Comparison of ENCODE assay signal across 1 cellular context in genomic region chr7:129225206-129225930, GRCh38.
A peak's percentile ranks its signal among the peaks of the same experiment; 100 is the strongest.
TF ChIP-seq lines count a peak whose summit lies in the region.

No MANE protein-coding gene starts in this region.

TF ChIP-seq in K562, 482 proteins besides CTCF, POLR2A, EP300 and RAD21 (continued from another document):
- TF ChIP-seq, protein P1, sequence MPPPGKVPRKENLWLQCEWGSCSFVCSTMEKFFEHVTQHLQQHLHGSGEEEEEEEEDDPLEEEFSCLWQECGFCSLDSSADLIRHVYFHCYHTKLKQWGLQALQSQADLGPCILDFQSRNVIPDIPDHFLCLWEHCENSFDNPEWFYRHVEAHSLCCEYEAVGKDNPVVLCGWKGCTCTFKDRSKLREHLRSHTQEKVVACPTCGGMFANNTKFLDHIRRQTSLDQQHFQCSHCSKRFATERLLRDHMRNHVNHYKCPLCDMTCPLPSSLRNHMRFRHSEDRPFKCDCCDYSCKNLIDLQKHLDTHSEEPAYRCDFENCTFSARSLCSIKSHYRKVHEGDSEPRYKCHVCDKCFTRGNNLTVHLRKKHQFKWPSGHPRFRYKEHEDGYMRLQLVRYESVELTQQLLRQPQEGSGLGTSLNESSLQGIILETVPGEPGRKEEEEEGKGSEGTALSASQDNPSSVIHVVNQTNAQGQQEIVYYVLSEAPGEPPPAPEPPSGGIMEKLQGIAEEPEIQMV (tag; conservative IDR thresholded peaks at IDR 0.05; ENCODE audit: low read depth): no peak
- TF ChIP-seq CTBP1 (IDR thresholded peaks at IDR 0.05; ENCODE audit: borderline replicate concordance) (no peak; the same call in 1 of the 2 replicates), RFX7 (CRISPR knock-in tag; IDR thresholded peaks at IDR 0.05) (no peak), SP2 (IDR thresholded peaks at IDR 0.05; ENCODE audit: extremely low read depth, low read depth, low read length, poor library complexity, severe bottlenecking) (no peak), ZC3H8 (IDR thresholded peaks at IDR 0.05) (no peak), KDM2B (CRISPR knock-in tag; IDR thresholded peaks at IDR 0.05) (no peak), ZNF76 (CRISPR knock-in tag; IDR thresholded peaks at IDR 0.05; ENCODE audit: borderline replicate concordance) (no peak), HNRNPUL1 (IDR thresholded peaks at IDR 0.05; ENCODE audit: low read length) (no peak), USF1 (CRISPR knock-in tag; IDR thresholded peaks at IDR 0.05) (no peak), OTX1 (CRISPR knock-in tag; IDR thresholded peaks at IDR 0.05) (no peak), SAP30 (IDR thresholded peaks at IDR 0.05; ENCODE audit: borderline replicate concordance, insufficient read depth, low read depth, low read length, poor library complexity, severe bottlenecking) (peak; percentile 95), ZHX1 (conservative IDR thresholded peaks at IDR 0.05; ENCODE audit: low read length) (no peak), SPI1 (IDR thresholded peaks at IDR 0.05; ENCODE audit: borderline replicate concordance, low read depth, low read length) (0 out of 2 replicates have a peak, but pooled peaks have one; percentile 15), SIN3A (IDR thresholded peaks at IDR 0.05; ENCODE audit: borderline replicate concordance in 2 of 2, control insufficient read depth in 1 of 2, low read depth in 2 of 2, low read length in 2 of 2) (0 out of 4 replicates have a peak, but pooled peaks of 1 of the 2 experiments have one; percentile 46), ZNF407 (IDR thresholded peaks at IDR 0.05; ENCODE audit: low read depth) (no peak), ZNF518B (CRISPR knock-in tag; IDR thresholded peaks at IDR 0.05) (no peak), ZNF583 (CRISPR knock-in tag; IDR thresholded peaks at IDR 0.05) (no peak), RBFOX2 (IDR thresholded peaks at IDR 0.05; ENCODE audit: low read depth, low read length) (peak; percentile 63), FIP1L1 (IDR thresholded peaks at IDR 0.05; ENCODE audit: low read depth, low read length, poor library complexity, severe bottlenecking) (peak; percentile 42), SIN3B (IDR thresholded peaks at IDR 0.05; ENCODE audit: low read depth) (peak; percentile 73), ARHGAP35 (IDR thresholded peaks at IDR 0.05; ENCODE audit: partially characterized antibody) (no peak), ZNF696 (CRISPR knock-in tag; conservative IDR thresholded peaks at IDR 0.05) (no peak)
- TF ChIP-seq, protein P2, sequence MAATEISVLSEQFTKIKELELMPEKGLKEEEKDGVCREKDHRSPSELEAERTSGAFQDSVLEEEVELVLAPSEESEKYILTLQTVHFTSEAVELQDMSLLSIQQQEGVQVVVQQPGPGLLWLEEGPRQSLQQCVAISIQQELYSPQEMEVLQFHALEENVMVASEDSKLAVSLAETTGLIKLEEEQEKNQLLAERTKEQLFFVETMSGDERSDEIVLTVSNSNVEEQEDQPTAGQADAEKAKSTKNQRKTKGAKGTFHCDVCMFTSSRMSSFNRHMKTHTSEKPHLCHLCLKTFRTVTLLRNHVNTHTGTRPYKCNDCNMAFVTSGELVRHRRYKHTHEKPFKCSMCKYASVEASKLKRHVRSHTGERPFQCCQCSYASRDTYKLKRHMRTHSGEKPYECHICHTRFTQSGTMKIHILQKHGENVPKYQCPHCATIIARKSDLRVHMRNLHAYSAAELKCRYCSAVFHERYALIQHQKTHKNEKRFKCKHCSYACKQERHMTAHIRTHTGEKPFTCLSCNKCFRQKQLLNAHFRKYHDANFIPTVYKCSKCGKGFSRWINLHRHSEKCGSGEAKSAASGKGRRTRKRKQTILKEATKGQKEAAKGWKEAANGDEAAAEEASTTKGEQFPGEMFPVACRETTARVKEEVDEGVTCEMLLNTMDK (IDR thresholded peaks at IDR 0.05; ENCODE audit: borderline replicate concordance, insufficient read depth, low read depth, low read length, poor library complexity, severe bottlenecking): no peak
TF ChIP-seq in K562: peak in this region for 66.
